In genomic region chr12:40011775-40012129, GRCh38 we compare ENCODE assay signal across 8 cellular contexts.
DNase-seq lines count a peak whose midpoint lies in the region; ATAC-seq and TF ChIP-seq lines count a peak whose summit lies in the region.

No MANE protein-coding gene starts in this region.

- H3K27ac Mint-ChIP-seq in mesothelial cell of epicardium = no peak overlapping the region

- ATAC-seq in activated T-cell treated with anti-CD3 and anti-CD28 coated beads, Interleukin-2, amount 50 U/mL, for 4 hours = no peak
- ATAC-seq in HG03520 (IDR thresholded peaks at IDR 0.05; ENCODE audit: unreplicated experiment) = peak; percentile 10

- no peak for TF ChIP-seq CTCF in fibroblast of lung (conservative IDR thresholded peaks at IDR 0.05 in 1 of 2, IDR thresholded peaks at IDR 0.05 in 1 of 2; ENCODE audit: low read depth in 1 of 2, low read length in 2 of 2)
- TF ChIP-seq CTCF in tibial artery (IDR thresholded peaks at IDR 0.05) = no peak
- no peak for TF ChIP-seq CTCF in mesothelial cell of epicardium (IDR thresholded peaks at IDR 0.05; ENCODE audit: unreplicated experiment)

- H3K9ac ChIP-seq in fibroblast of lung (ENCODE audit: insufficient read depth, low read length) = no peak overlapping the region

- peak overlapping the region; percentile 86 for H2AFZ ChIP-seq in fibroblast of lung (ENCODE audit: low read length)

- H3K9me3 ChIP-seq in fibroblast of lung (ENCODE audit: control insufficient read depth, insufficient read depth, low read depth, low read length) (no peaks in the 10 kb centered on the region), tibial artery (no peaks in the 10 kb centered on the region)

- no peaks in the 10 kb centered on the region for H3K9me3 Mint-ChIP-seq in activated T-cell treated with anti-CD3 and anti-CD28 coated beads, Interleukin-2, amount 50 U/mL, for 4 hours
- H3K9me3 Mint-ChIP-seq in mesothelial cell of epicardium = no peaks in the 10 kb centered on the region

- H3K27ac ChIP-seq in fibroblast of lung (ENCODE audit: insufficient read depth, low read length) = no peak overlapping the region
- H3K27ac ChIP-seq in tibial artery = peak overlapping the region; percentile 34 to 57

- peak overlapping the region in 1 of 4 experiments; percentile 18 for H3K4me3 ChIP-seq in fibroblast of lung (replicated peaks in 1 of 4; ENCODE audit: control extremely low read depth in 1 of 4, insufficient read depth in 1 of 4, low read depth in 3 of 4, low read length in 4 of 4)
- H3K4me3 ChIP-seq in tibial artery = peak overlapping the region; percentile 30 to 41

- peak overlapping the region; percentile 47 for H3K4me3 Mint-ChIP-seq in activated T-cell treated with anti-CD3 and anti-CD28 coated beads, Interleukin-2, amount 50 U/mL, for 4 hours
- H3K4me3 Mint-ChIP-seq in mesothelial cell of epicardium = no peak overlapping the region

- H3K36me3 ChIP-seq in fibroblast of lung (ENCODE audit: control insufficient read depth, insufficient read depth, low read length) (no peaks in the 10 kb centered on the region), tibial artery (no peaks in the 10 kb centered on the region)

- H3K4me2 ChIP-seq in fibroblast of lung (ENCODE audit: extremely low read depth, insufficient read depth, low read length) = peak overlapping the region; percentile 52

- H4K20me1 ChIP-seq in fibroblast of lung (ENCODE audit: control insufficient read depth, extremely low read depth, insufficient read depth, low read length) = no peaks in the 10 kb centered on the region

- no peaks in the 10 kb centered on the region for H3K36me3 Mint-ChIP-seq in activated T-cell treated with anti-CD3 and anti-CD28 coated beads, Interleukin-2, amount 50 U/mL, for 4 hours (ENCODE audit: insufficient read depth)
- peaks cover 2% of the 10 kb centered on the region for H3K36me3 Mint-ChIP-seq in mesothelial cell of epicardium

- peaks cover 12% of the 10 kb centered on the region for H3K4me1 Mint-ChIP-seq in activated T-cell treated with anti-CD3 and anti-CD28 coated beads, Interleukin-2, amount 50 U/mL, for 4 hours (ENCODE audit: low read depth)
- H3K4me1 Mint-ChIP-seq in mesothelial cell of epicardium = peaks cover 3% of the 10 kb centered on the region

- DNase-seq in activated T-cell treated with anti-CD3 and anti-CD28 coated beads, Interleukin-2, amount 50 U/mL, for 4 hours = no peak
- DNase-seq in activated T-cell treated with anti-CD3 and anti-CD28 coated beads, Interleukin-2, amount 50 U/mL, for 48 hours = no peak
- no peak for DNase-seq in fibroblast of lung (ENCODE audit: low read depth in 2 of 2)
- no peak for DNase-seq in tibial artery
- DNase-seq in mesothelial cell of epicardium (ENCODE audit: low spot score in 2 of 2, unreplicated experiment in 2 of 2) = no peak
- DNase-seq in mesenteric fat pad (ENCODE audit: low spot score) = no peak
- no peak for DNase-seq in foreskin melanocyte

- no peaks in the 10 kb centered on the region for H3K27me3 ChIP-seq in fibroblast of lung (ENCODE audit: control insufficient read depth, insufficient read depth, low read length)
- no peaks in the 10 kb centered on the region for H3K27me3 ChIP-seq in tibial artery

- H3K79me2 ChIP-seq in fibroblast of lung (ENCODE audit: control insufficient read depth, insufficient read depth, low read length) = no peaks in the 10 kb centered on the region

- H3K4me1 ChIP-seq in fibroblast of lung (ENCODE audit: control insufficient read depth, extremely low read depth, insufficient read depth, low read length) = no peaks in the 10 kb centered on the region
- peaks cover 0 to 4% (median 0%) of the 10 kb centered on the region in 4 donors for H3K4me1 ChIP-seq in tibial artery

- H3K27me3 Mint-ChIP-seq in activated T-cell treated with anti-CD3 and anti-CD28 coated beads, Interleukin-2, amount 50 U/mL, for 4 hours (ENCODE audit: low read depth) = no peaks in the 10 kb centered on the region
- H3K27me3 Mint-ChIP-seq in mesothelial cell of epicardium (ENCODE audit: low read depth) = no peaks in the 10 kb centered on the region

- intact Hi-C loops in tibial artery (cut with DNase I; ENCODE audit: low total_unique reads) = loop anchor here (2.0 kb wide), 1 partner anchor 97 kb away; no protein-coding TSS in a partner anchor
